In the genomic region with DNA sequence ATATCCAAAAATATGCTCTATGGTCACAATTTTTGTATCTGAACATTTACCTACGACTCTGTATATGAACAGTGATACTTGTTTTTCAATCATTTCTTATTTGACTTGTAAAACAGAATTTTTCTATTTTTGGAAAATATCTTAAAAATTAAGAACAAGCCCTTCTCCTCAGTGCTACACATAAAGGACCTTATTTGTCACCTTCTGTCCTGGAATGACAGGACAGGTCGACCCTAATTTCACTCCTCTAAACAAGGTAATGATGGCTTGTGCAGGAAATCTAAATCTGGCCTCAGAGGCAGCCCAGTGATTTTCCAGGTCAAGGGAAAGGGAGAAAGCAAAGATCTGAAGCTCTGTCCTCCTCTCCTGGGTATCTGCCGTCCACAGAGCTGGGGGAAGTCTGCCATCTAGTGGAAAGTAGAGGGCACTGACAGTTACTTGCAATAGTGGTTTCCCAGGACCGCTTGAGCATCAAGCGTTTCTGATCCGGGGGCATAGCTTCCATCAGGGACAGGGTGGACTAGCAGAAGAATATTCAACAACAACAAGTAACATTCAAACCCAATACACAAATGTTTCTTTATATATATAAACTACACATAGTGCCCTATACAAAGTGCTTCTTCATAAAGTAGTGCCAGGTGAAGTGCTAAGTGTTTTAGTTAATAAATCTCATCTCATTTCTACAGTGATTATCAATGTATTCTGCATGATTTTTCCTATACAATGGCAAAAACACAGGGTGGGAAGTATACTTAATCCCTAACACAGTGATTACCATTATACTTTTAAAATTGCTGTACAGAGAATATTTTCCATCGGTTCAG, we compare ENCODE assay signal across 9 cellular contexts.
DNase-seq lines count a peak whose midpoint lies in the region; ATAC-seq and TF ChIP-seq lines count a peak whose summit lies in the region.
"Had no signal": no experiment of that assay in that cellular context is flagged by ENCODE, and none has a peak within 500 bp of the region (broad histone marks: within the 10 kb centered on the region; RNA-seq: fewer than 3 reads in every experiment).

No MANE protein-coding gene starts in this region.

- H3K9me3 Mint-ChIP-seq in CD8-positive, alpha-beta T cell: no peaks in the 10 kb centered on the region

- CTCF ChIA-PET in CD8-positive, alpha-beta T cell (lab: Charles Lee): interaction anchor here (0.6 to 8.4 kb wide), 57 partner anchors 8 to 436 kb away, joined by 3 to 492 read pairs (median 4); a partner anchor contains a TSS

- no peak overlapping the region for H3K4me3 ChIP-seq in CD8-positive, alpha-beta T cell (ENCODE audit: low read depth, low read length)

- H3K27me3 Mint-ChIP-seq in CD8-positive, alpha-beta T cell (ENCODE audit: low read depth): no peaks in the 10 kb centered on the region
- H3K27me3 Mint-ChIP-seq: activated naive CD8-positive, alpha-beta T cell had no signal

- POLR2A ChIA-PET in CD8-positive, alpha-beta T cell (lab: Charles Lee): interaction anchor here (1.0 to 3.2 kb wide), 6 partner anchors 160 to 346 kb away, joined by 3 to 15 read pairs (median 4); no protein-coding TSS in a partner anchor

- H3K4me1 Mint-ChIP-seq in CD8-positive, alpha-beta T cell (ENCODE audit: low read depth): peaks cover 4% of the 10 kb centered on the region

- no peak overlapping the region for H3K4me3 Mint-ChIP-seq in CD8-positive, alpha-beta T cell
- H3K4me3 Mint-ChIP-seq: activated naive CD8-positive, alpha-beta T cell had no signal

- peak; percentile 36 to 80 (median 61) for DNase-seq in CD8-positive, alpha-beta T cell
- DNase-seq in NCI-H526 treated with DMSO at 0.1 percent for 48 hours (lab: John Stamatoyannopoulos, UW): peak; percentile 58
- DNase-seq in activated CD4-positive, alpha-beta T cell treated with anti-CD3 and anti-CD28 coated beads, Interleukin-2, amount 50 U/mL, for 4 hours: peak; percentile 48 to 53
- DNase-seq in ecto neural progenitor cell (ENCODE audit: low spot score): peak; percentile 77
- DNase-seq in lung microvascular endothelial cell (ENCODE audit: low read depth in 2 of 2): peak; percentile 80 to 94
- DNase-seq in stimulated activated CD8-positive, alpha-beta memory T cell treated with anti-CD3 and anti-CD28 coated beads, Interleukin-15, amount 100 ng/mL, for 4 hours (ENCODE audit: low read depth in 2 of 2): peak; percentile 9 to 41

- intact Hi-C loops in CD8-positive, alpha-beta T cell (cut with DNase I, micrococcal nuclease): loop anchor here (1.0 to 2.0 kb wide), 4 partner anchors 160 to 343 kb away; a partner anchor contains a TSS

- TF ChIP-seq CTCF in CD8-positive, alpha-beta T cell (IDR thresholded peaks at IDR 0.05): peak; percentile 88

- ATAC-seq in CD8-positive, alpha-beta T cell: peak; percentile 97
- ATAC-seq in GM19438 (IDR thresholded peaks at IDR 0.05; ENCODE audit: low read depth, unreplicated experiment) (peak; percentile 87), HG03520 (IDR thresholded peaks at IDR 0.05; ENCODE audit: unreplicated experiment) (peak; percentile 93)

- no peak overlapping the region for H3K27ac ChIP-seq in CD8-positive, alpha-beta T cell (ENCODE audit: low read depth, low read length)

- no peaks in the 10 kb centered on the region for H3K36me3 ChIP-seq in CD8-positive, alpha-beta T cell (ENCODE audit: insufficient read depth, low read length)

- H3K4me1 ChIP-seq in CD8-positive, alpha-beta T cell (ENCODE audit: insufficient read depth, low read length): no peaks in the 10 kb centered on the region

- H3K27ac Mint-ChIP-seq in CD8-positive, alpha-beta T cell: no peak overlapping the region
- H3K27ac Mint-ChIP-seq: activated naive CD8-positive, alpha-beta T cell had no signal

- H3K36me3 Mint-ChIP-seq in CD8-positive, alpha-beta T cell: no peaks in the 10 kb centered on the region
- H3K36me3 Mint-ChIP-seq: activated naive CD8-positive, alpha-beta T cell had no signal

- no peaks in the 10 kb centered on the region for H3K27me3 ChIP-seq in CD8-positive, alpha-beta T cell (ENCODE audit: insufficient read depth, low read length)

- no peaks in the 10 kb centered on the region for H3K9me3 ChIP-seq in CD8-positive, alpha-beta T cell (ENCODE audit: low read length)

Comparison
In these comparisons a context has a peak if more than half of its experiments do, and no peak if none do; other contexts are left out.
1. DNase-seq: peak in every context shown above with its lines; median percentile 87 in lung microvascular endothelial cell; 77 in ecto neural progenitor cell; 61 in CD8-positive, alpha-beta T cell; 58 in NCI-H526 treated with DMSO at 0.1 percent for 48 hours; 50 in activated CD4-positive, alpha-beta T cell treated with anti-CD3 and anti-CD28 coated beads, Interleukin-2, amount 50 U/mL, for 4 hours; 25 in stimulated activated CD8-positive, alpha-beta memory T cell treated with anti-CD3 and anti-CD28 coated beads, Interleukin-15, amount 100 ng/mL, for 4 hours.